In genomic region chr9:21542780-21543179, GRCh38 we compare ENCODE assay signal across 1 cellular context.
TF ChIP-seq lines count a peak whose summit lies in the region.

No MANE protein-coding gene starts in this region.

TF ChIP-seq in HepG2, 621 proteins besides CTCF, POLR2A, EP300 and RAD21 (continued from another document):
- no peak for TF ChIP-seq ZNF691 (CRISPR knock-in tag; IDR thresholded peaks at IDR 0.05; ENCODE audit: borderline replicate concordance, low read depth)
